ENCODE assay signal across 16 cellular contexts in the genomic region with DNA sequence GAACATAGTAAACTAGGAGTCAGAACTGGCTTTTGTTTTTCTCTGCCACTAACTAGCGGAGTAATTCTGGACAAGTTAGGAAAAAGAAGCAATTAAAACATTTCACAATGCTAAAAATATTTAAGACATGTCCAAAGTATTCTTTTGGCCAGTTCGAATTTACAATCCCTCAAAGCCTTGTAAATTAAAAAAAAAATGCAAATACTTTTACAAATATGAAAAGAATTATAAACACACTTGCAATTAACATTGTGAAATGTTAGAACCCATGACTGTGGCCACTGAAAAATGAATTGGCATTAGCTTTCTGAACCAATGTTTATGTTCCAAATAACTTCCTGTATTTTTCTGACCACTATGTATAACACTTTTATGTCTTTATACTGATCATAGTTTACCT.
DNase-seq lines count a peak whose midpoint lies in the region; ATAC-seq lines count a peak whose summit lies in the region.
"Had no signal": no experiment of that assay in that cellular context is flagged by ENCODE, and none has a peak within 500 bp of the region (broad histone marks: within the 10 kb centered on the region; RNA-seq: fewer than 3 reads in every experiment).

No MANE protein-coding gene starts in this region.

- DNase-seq in AG20443 (ENCODE audit: low spot score): peak; percentile 55
- DNase-seq in HCEC 1CT: peak; percentile 88
- peak; percentile 84 for DNase-seq in adipocyte (ENCODE audit: low read depth)
- peak; percentile 85 for DNase-seq in iris pigment epithelial cell (ENCODE audit: low read depth)
- DNase-seq in kidney tubule cell (ENCODE audit: low spot score): no peak
- DNase-seq in NCI-H1436 (lab: John Stamatoyannopoulos, UW): no peak
- DNase-seq in putamen (ENCODE audit: low spot score): no peak
- DNase-seq: activated naive CD4-positive, alpha-beta T cell treated with anti-CD3 and anti-CD28 coated beads for 36 hours; CD8-positive, alpha-beta T cell; Kasumi-1; mesendoderm; NCI-H1930; NCI-H748 treated with DMSO at 0.1 percent for 48 hours; upper lobe of right lung had no signal

- H3K9ac ChIP-seq in adipocyte (ENCODE audit: low read length): peak overlapping the region; percentile 95

- H3K4me1 ChIP-seq in adipocyte (ENCODE audit: control insufficient read depth, insufficient read depth, low read length): peaks cover 47% of the 10 kb centered on the region

- H3K36me3 ChIP-seq in adipocyte (ENCODE audit: control insufficient read depth, insufficient read depth, low read length, severe bottlenecking): peaks cover 37% of the 10 kb centered on the region

- no peak for ATAC-seq in GM19023 (IDR thresholded peaks at IDR 0.05; ENCODE audit: unreplicated experiment)
- ATAC-seq: CD8-positive, alpha-beta T cell; stimulated activated effector memory CD8-positive, alpha-beta T cell treated with anti-CD3 and anti-CD28 coated beads, Interleukin-12 subunit alpha, Interleukin-12 subunit beta, amount 100 ng/mL, for 72 hours; upper lobe of right lung had no signal

- peak overlapping the region; percentile 94 for H3K4me3 ChIP-seq in adipocyte (ENCODE audit: low read length)

- no peaks in the 10 kb centered on the region for H3K27me3 ChIP-seq in adipocyte (replicated peaks; ENCODE audit: control insufficient read depth, insufficient read depth, low read length)
- H3K27me3 ChIP-seq: upper lobe of right lung had no signal

- no peaks in the 10 kb centered on the region for H3K9me3 ChIP-seq in adipocyte (ENCODE audit: control insufficient read depth, low read length)
- H3K9me3 ChIP-seq: upper lobe of right lung had no signal

Comparison
In these comparisons a context has a peak if more than half of its experiments do, and no peak if none do; other contexts are left out.
1. DNase-seq: peak in AG20443 (single experiment), HCEC 1CT (single experiment), adipocyte (single experiment) and iris pigment epithelial cell (single experiment); none in kidney tubule cell (single experiment), NCI-H1436 (single experiment) and putamen (single experiment).